24 cellular contexts compared by ENCODE assay signal in genomic region chr12:32946504-32947131, GRCh38. TPM values are rescaled to one million over a fixed set of nuclear protein-coding genes. Genes with fewer than 3 reads are reported as not detected.
"Had no signal": no experiment of that assay in that cellular context is flagged by ENCODE, and none has a peak within 500 bp of the region (broad histone marks: within the 10 kb centered on the region; RNA-seq: fewer than 3 reads in every experiment).

No MANE protein-coding gene starts in this region.

- H3K36me3 ChIP-seq: ascending aorta, Peyer's patch, SJCRH30 had no signal

- H3K9me2 ChIP-seq: SK-N-SH had no signal

- H3K27ac ChIP-seq: ascending aorta, body of pancreas, KMS-11, Peyer's patch, RWPE1, SJCRH30, VCaP had no signal

- H3K9me3 Mint-ChIP-seq: activated CD4-positive, alpha-beta memory T cell treated with anti-CD3 and anti-CD28 coated beads for 36 hours; activated CD4-positive, alpha-beta T cell treated with anti-CD3 and anti-CD28 coated beads, Interleukin-2, amount 10 ng/mL, durations not matched to agents 7 days and 5 days; activated naive CD4-positive, alpha-beta T cell treated with anti-CD3 and anti-CD28 coated beads, Interleukin-2, amount 50 U/mL, for 72 hours; activated naive CD8-positive, alpha-beta T cell treated with anti-CD3 and anti-CD28 coated beads, Interleukin-2, amount 50 U/mL, for 24 hours; activated T-cell treated with anti-CD3 and anti-CD28 coated beads, Interleukin-2, amount 50 U/mL, for 4 hours; IgD-negative memory B cell had no signal

- H3K9me3 ChIP-seq: ascending aorta, body of pancreas, Peyer's patch, SJCRH30, SK-N-SH had no signal

- H3K4me1 Mint-ChIP-seq: activated CD4-positive, alpha-beta T cell treated with anti-CD3 and anti-CD28 coated beads, Interleukin-2, amount 10 ng/mL, durations not matched to agents 7 days and 5 days; activated naive CD8-positive, alpha-beta T cell treated with anti-CD3 and anti-CD28 coated beads, Interleukin-2, amount 50 U/mL, for 24 hours; IgD-negative memory B cell had no signal

- H3K27me3 Mint-ChIP-seq: activated CD4-positive, alpha-beta memory T cell treated with anti-CD3 and anti-CD28 coated beads for 36 hours; activated CD4-positive, alpha-beta T cell treated with anti-CD3 and anti-CD28 coated beads, Interleukin-2, amount 10 ng/mL, durations not matched to agents 7 days and 5 days; activated naive CD8-positive, alpha-beta T cell treated with anti-CD3 and anti-CD28 coated beads, Interleukin-2, amount 50 U/mL, for 24 hours; IgD-negative memory B cell had no signal

- H3K9ac ChIP-seq: KMS-11, SK-N-SH had no signal

- H3K27me3 ChIP-seq: ascending aorta, body of pancreas, Peyer's patch, SJCRH30 had no signal

- H3K4me1 ChIP-seq: ascending aorta, body of pancreas, Peyer's patch, SJCRH30 had no signal

- H3K4me3 ChIP-seq: ascending aorta, body of pancreas, Peyer's patch, SJCRH30 had no signal

- DNase-seq: activated CD4-positive, alpha-beta memory T cell treated with anti-CD3 and anti-CD28 coated beads for 36 hours; activated CD4-positive, alpha-beta T cell treated with anti-CD3 and anti-CD28 coated beads, Interleukin-2, amount 10 ng/mL, durations not matched to agents 7 days and 5 days; activated CD4-positive, CD25-positive, alpha-beta regulatory T cell; activated CD8-positive, alpha-beta memory T cell treated with anti-CD3 and anti-CD28 coated beads for 24 hours; activated effector memory CD4-positive, alpha-beta T cell treated with anti-CD3 and anti-CD28 coated beads, Interleukin-2, amount 50 U/mL, for 16 hours; activated naive CD4-positive, alpha-beta T cell treated with Interleukin-2 at 50 U/mL for 16 hours; activated naive CD8-positive, alpha-beta T cell treated with anti-CD3 and anti-CD28 coated beads, Interleukin-2, amount 50 U/mL, for 24 hours; activated T-cell treated with anti-CD3 and anti-CD28 coated beads, Interleukin-2, amount 50 U/mL, for 4 hours; amniotic stem cell; body of pancreas; NCI-H2107; NCI-H510A; Peyer's patch; Right ventricle myocardium superior; T-helper 1 cell had no signal

- H3K27ac Mint-ChIP-seq: activated CD4-positive, alpha-beta memory T cell treated with anti-CD3 and anti-CD28 coated beads for 36 hours; activated CD4-positive, alpha-beta T cell treated with anti-CD3 and anti-CD28 coated beads, Interleukin-2, amount 10 ng/mL, durations not matched to agents 7 days and 5 days; activated naive CD4-positive, alpha-beta T cell treated with anti-CD3 and anti-CD28 coated beads, Interleukin-2, amount 50 U/mL, for 72 hours; activated naive CD8-positive, alpha-beta T cell treated with anti-CD3 and anti-CD28 coated beads, Interleukin-2, amount 50 U/mL, for 24 hours; IgD-negative memory B cell had no signal

- H3K4me2 ChIP-seq: KMS-11, SK-N-SH had no signal

- H3K4me3 Mint-ChIP-seq: activated CD4-positive, alpha-beta memory T cell treated with anti-CD3 and anti-CD28 coated beads for 36 hours; activated CD4-positive, alpha-beta T cell treated with anti-CD3 and anti-CD28 coated beads, Interleukin-2, amount 10 ng/mL, durations not matched to agents 7 days and 5 days; activated naive CD8-positive, alpha-beta T cell treated with anti-CD3 and anti-CD28 coated beads, Interleukin-2, amount 50 U/mL, for 24 hours; activated T-cell treated with anti-CD3 and anti-CD28 coated beads, Interleukin-2, amount 50 U/mL, for 4 hours; IgD-negative memory B cell had no signal

- H3K36me3 Mint-ChIP-seq: activated CD4-positive, alpha-beta memory T cell treated with anti-CD3 and anti-CD28 coated beads for 36 hours; activated naive CD4-positive, alpha-beta T cell treated with anti-CD3 and anti-CD28 coated beads, Interleukin-2, amount 50 U/mL, for 72 hours; IgD-negative memory B cell had no signal

- ATAC-seq: activated naive CD4-positive, alpha-beta T cell treated with anti-CD3 and anti-CD28 coated beads, Interleukin-2, amount 50 U/mL, for 72 hours; activated naive CD8-positive, alpha-beta T cell treated with anti-CD3 and anti-CD28 coated beads, Interleukin-2, amount 50 U/mL, for 24 hours; activated T-cell treated with anti-CD3 and anti-CD28 coated beads, Interleukin-2, amount 50 U/mL, for 4 hours; body of pancreas had no signal

RNA-seq across cellular contexts. Expression of gene PKP2, which starts 50.0 kb away (rescaled TPM):
- total RNA-seq: activated CD4-positive, alpha-beta T cell treated with anti-CD3 and anti-CD28 coated beads, Interleukin-2, amount 10 ng/mL, durations not matched to agents 7 days and 5 days; ascending aorta; OCI-LY7 had no signal
